ENCODE assay signal across 8 cellular contexts in genomic region chr12:47360771-47361388, GRCh38.
DNase-seq lines count a peak whose midpoint lies in the region; ATAC-seq and TF ChIP-seq lines count a peak whose summit lies in the region.

No MANE protein-coding gene starts in this region.

- CTCF ChIA-PET in activated B cell treated with CpG ODN at 0.5 μM for 24 hours (lab: Charles Lee) = interaction anchor here (1.0 to 4.3 kb wide), 6 partner anchors 30 to 329 kb away, joined by 4 to 36 read pairs (median 8); partner anchors contain the start of genes AMIGO2 and PCED1B

- ATAC-seq in HG03135 (IDR thresholded peaks at IDR 0.05; ENCODE audit: unreplicated experiment) = peak; percentile 29
- ATAC-seq in activated B cell treated with CpG ODN at 0.5 μM for 24 hours (ENCODE audit: low read depth) = peak; percentile 15
- ATAC-seq in left cardiac atrium = peak; percentile 64 to 83

- intact Hi-C loops in activated B cell treated with CpG ODN at 0.5 μM for 24 hours (cut with micrococcal nuclease) (loop anchor here (1.0 to 2.0 kb wide), 5 partner anchors 22 to 345 kb away; partner anchors contain the start of gene RPAP3), left cardiac atrium (cut with DNase I) (no loop called here)

- no peaks in the 10 kb centered on the region for H3K79me2 ChIP-seq in neural progenitor cell (ENCODE audit: low read depth)

- H3K4me1 Mint-ChIP-seq in activated B cell treated with CpG ODN at 0.5 μM for 24 hours (peaks cover 70% of the 10 kb centered on the region), neural progenitor cell (peaks cover 11% of the 10 kb centered on the region)

- no peaks in the 10 kb centered on the region for H3K27me3 ChIP-seq in neural progenitor cell

- no peaks in the 10 kb centered on the region for H3K27me3 Mint-ChIP-seq in activated B cell treated with CpG ODN at 0.5 μM for 24 hours
- peaks cover 3% of the 10 kb centered on the region for H3K27me3 Mint-ChIP-seq in neural progenitor cell (ENCODE audit: insufficient read depth, low read depth)

- H3F3A ChIP-seq in neural progenitor cell (ENCODE audit: low read depth) = no peaks in the 10 kb centered on the region

- TF ChIP-seq CTCF in activated B cell treated with CpG ODN at 0.5 μM for 24 hours (IDR thresholded peaks at IDR 0.05) = no peak
- no peak for TF ChIP-seq CTCF in neural progenitor cell (IDR thresholded peaks at IDR 0.05)

- no peak overlapping the region for H2AFZ ChIP-seq in neural progenitor cell (replicated peaks)

- no peaks in the 10 kb centered on the region for H3K4me1 ChIP-seq in neural progenitor cell

- peaks cover 32% of the 10 kb centered on the region for H3K36me3 Mint-ChIP-seq in activated B cell treated with CpG ODN at 0.5 μM for 24 hours (ENCODE audit: low read depth)
- H3K36me3 Mint-ChIP-seq in neural progenitor cell = no peaks in the 10 kb centered on the region

- H3K27ac Mint-ChIP-seq in activated B cell treated with CpG ODN at 0.5 μM for 24 hours = peak overlapping the region; percentile 94
- H3K27ac Mint-ChIP-seq in neural progenitor cell = no peak overlapping the region

- H3K4me2 ChIP-seq in neural progenitor cell = no peak overlapping the region

- POLR2A ChIA-PET in activated B cell treated with CpG ODN at 0.5 μM for 24 hours (lab: Charles Lee) = interaction anchor here (0.7 to 4.0 kb wide), 16 partner anchors 24 to 328 kb away, joined by 3 to 61 read pairs (median 7); partner anchors contain the start of genes AMIGO2 and PCED1B

- H3K9ac ChIP-seq in neural progenitor cell = no peak overlapping the region

- H4K20me1 ChIP-seq in neural progenitor cell (ENCODE audit: low read depth) = no peaks in the 10 kb centered on the region

- peak; percentile 21 to 77 (median 59) for DNase-seq in stimulated activated naive CD4-positive, alpha-beta T cell (lab: John Stamatoyannopoulos, UW)
- DNase-seq in stimulated activated naive CD4-positive, alpha-beta T cell treated with Interleukin-2 at 50 U/mL for 16 hours (lab: John Stamatoyannopoulos, UW) = no peak
- DNase-seq in activated B cell treated with CpG ODN at 0.5 μM for 24 hours (no peak), left cardiac atrium (no peak), neural progenitor cell (ENCODE audit: low spot score) (no peak), germinal center (ENCODE audit: low spot score) (no peak), NCI-H128 (lab: John Stamatoyannopoulos, UW; ENCODE audit: unreplicated experiment) (no peak)

- H3K9me3 ChIP-seq in neural progenitor cell (ENCODE audit: low read depth) = no peaks in the 10 kb centered on the region

- H3K4me3 Mint-ChIP-seq in activated B cell treated with CpG ODN at 0.5 μM for 24 hours = peak overlapping the region; percentile 74
- no peak overlapping the region for H3K4me3 Mint-ChIP-seq in neural progenitor cell

- H3K27ac ChIP-seq in neural progenitor cell = no peak overlapping the region

- no peaks in the 10 kb centered on the region for H3K36me3 ChIP-seq in neural progenitor cell

- H3K4me3 ChIP-seq in neural progenitor cell = no peak overlapping the region

- H3K9me3 Mint-ChIP-seq in activated B cell treated with CpG ODN at 0.5 μM for 24 hours (peaks cover 6% of the 10 kb centered on the region), neural progenitor cell (peaks cover 2% of the 10 kb centered on the region)

Comparison
In these comparisons a context has a peak if more than half of its experiments do, and no peak if none do; other contexts are left out.
1. DNase-seq: peak in stimulated activated naive CD4-positive, alpha-beta T cell (6 of 6); none in stimulated activated naive CD4-positive, alpha-beta T cell treated with Interleukin-2 at 50 U/mL for 16 hours (single experiment), activated B cell treated with CpG ODN at 0.5 μM for 24 hours (single experiment), left cardiac atrium (single experiment), neural progenitor cell (single experiment), germinal center (single experiment) and NCI-H128 (single experiment).
2. ATAC-seq: peak in every context shown above with its lines; median percentile 74 in left cardiac atrium; 29 in HG03135; 15 in activated B cell treated with CpG ODN at 0.5 μM for 24 hours.